ENCODE assay signal across 1 cellular context in genomic region chr19:15195987-15196682, GRCh38.
TF ChIP-seq lines count a peak whose summit lies in the region.

No MANE protein-coding gene starts in this region.

TF ChIP-seq in K562, 482 proteins besides CTCF, POLR2A, EP300 and RAD21 (continued from another document):
- TF ChIP-seq VEZF1 (CRISPR knock-in tag; IDR thresholded peaks at IDR 0.05) (no peak), ARID3A (IDR thresholded peaks at IDR 0.05; ENCODE audit: borderline replicate concordance, low read depth, low read length) (no peak), ZEB2 (IDR thresholded peaks at IDR 0.05) (peak; percentile 46; the same call in 1 of the 2 replicates)
